ENCODE assay signal across 11 cellular contexts in genomic region chr22:28810839-28811491, GRCh38. TPM values are rescaled to one million over a fixed set of nuclear protein-coding genes. Genes with fewer than 3 reads are reported as not detected.
DNase-seq lines count a peak whose midpoint lies in the region; ATAC-seq and TF ChIP-seq lines count a peak whose summit lies in the region.
"Had no signal": no experiment of that assay in that cellular context is flagged by ENCODE, and none has a peak within 500 bp of the region (broad histone marks: within the 10 kb centered on the region; RNA-seq: fewer than 3 reads in every experiment).

No MANE protein-coding gene starts in this region.

- peak overlapping the region; percentile 33 for H3K4me3 ChIP-seq in Jurkat, Clone E6-1 (ENCODE audit: low read length)
- H3K4me3 ChIP-seq in spleen = peak overlapping the region in 6 of 8 donors; percentile 7 to 53 (median 20)
- no peak overlapping the region for H3K4me3 ChIP-seq in smooth muscle cell

- H2AFZ ChIP-seq in smooth muscle cell (ENCODE audit: low read depth) = no peak overlapping the region

- ATAC-seq in effector memory CD8-positive, alpha-beta T cell (replicated peaks) = peak; percentile 44

- no peaks in the 10 kb centered on the region for H3K27me3 ChIP-seq in spleen (replicated peaks in 1 of 7)
- H3K27me3 ChIP-seq in smooth muscle cell (ENCODE audit: low read depth) = no peaks in the 10 kb centered on the region

- H3K27ac ChIP-seq in spleen (peak overlapping the region; percentile 59 to 88 (median 84)), smooth muscle cell (ENCODE audit: low read depth) (no peak overlapping the region)

- no peak overlapping the region for H3K4me2 ChIP-seq in smooth muscle cell

- TF ChIP-seq CTCF in spleen (IDR thresholded peaks at IDR 0.05 in 8 of 11, conservative IDR thresholded peaks at IDR 0.05 in 3 of 11) (no peak), smooth muscle cell (IDR thresholded peaks at IDR 0.05; ENCODE audit: borderline replicate concordance, insufficient read depth, poor library complexity, severe bottlenecking) (no peak)

- DNase-seq in Jurkat, Clone E6-1 (ENCODE audit: low read depth, low spot score) = peak; percentile 91
- DNase-seq in T-helper 2 cell treated with Interferon-gamma antibody and Interleukin-4, amounts not matched to agents 5 μg/mL and 100 μg/mL, for 36 hours (ENCODE audit: low spot score) = peak; percentile 55
- DNase-seq in effector memory CD8-positive, alpha-beta T cell = peak in 2 of 3 experiments; percentile 21 to 26
- DNase-seq in spleen (peak; percentile 66), smooth muscle cell (lab: John Stamatoyannopoulos, UW; ENCODE audit: unreplicated experiment) (no peak), NCI-H2107 treated with DMSO at 0.1 percent for 48 hours (lab: John Stamatoyannopoulos, UW; ENCODE audit: unreplicated experiment) (no peak), NCI-H128 (lab: John Stamatoyannopoulos, UW; ENCODE audit: unreplicated experiment) (no peak), erythroblast (lab: John Stamatoyannopoulos, UW) (no peak)
- DNase-seq: foreskin melanocyte, NCI-H774 had no signal

- H3K27ac Mint-ChIP-seq in T-helper 2 cell treated with Interferon-gamma antibody and Interleukin-4, amounts not matched to agents 5 μg/mL and 100 μg/mL, for 36 hours = peak overlapping the region; percentile 94
- H3K27ac Mint-ChIP-seq in effector memory CD8-positive, alpha-beta T cell = peak overlapping the region; percentile 49 to 65

- no peak for TF ChIP-seq POLR2A in spleen (IDR thresholded peaks at IDR 0.05)
- TF ChIP-seq POLR2A in erythroblast (IDR thresholded peaks at IDR 0.05; ENCODE audit: low read length) = no peak

- H3K9me3 Mint-ChIP-seq in T-helper 2 cell treated with Interferon-gamma antibody and Interleukin-4, amounts not matched to agents 5 μg/mL and 100 μg/mL, for 36 hours = no peaks in the 10 kb centered on the region
- no peaks in the 10 kb centered on the region for H3K9me3 Mint-ChIP-seq in effector memory CD8-positive, alpha-beta T cell

- H3K9me3 ChIP-seq in spleen (no peaks in the 10 kb centered on the region), smooth muscle cell (replicated peaks; ENCODE audit: low read depth) (no peaks in the 10 kb centered on the region)

- no peak overlapping the region for H3K9ac ChIP-seq in smooth muscle cell (ENCODE audit: low read depth)

- intact Hi-C loops in spleen (cut with DNase I; ENCODE audit: low total_unique reads) = no loop called here

- H3K36me3 Mint-ChIP-seq in T-helper 2 cell treated with Interferon-gamma antibody and Interleukin-4, amounts not matched to agents 5 μg/mL and 100 μg/mL, for 36 hours (ENCODE audit: low read depth) = peaks cover 58% of the 10 kb centered on the region
- peaks cover 15% of the 10 kb centered on the region for H3K36me3 Mint-ChIP-seq in effector memory CD8-positive, alpha-beta T cell (ENCODE audit: insufficient read depth)

- H3K79me2 ChIP-seq in smooth muscle cell (ENCODE audit: low read depth) = peaks cover 4% of the 10 kb centered on the region

- peaks cover 35 to 82% (median 59%) of the 10 kb centered on the region in 6 donors for H3K4me1 ChIP-seq in spleen
- no peaks in the 10 kb centered on the region for H3K4me1 ChIP-seq in smooth muscle cell (ENCODE audit: low read depth)

- peaks cover 67% of the 10 kb centered on the region for H3K4me1 Mint-ChIP-seq in T-helper 2 cell treated with Interferon-gamma antibody and Interleukin-4, amounts not matched to agents 5 μg/mL and 100 μg/mL, for 36 hours (ENCODE audit: low read depth)
- H3K4me1 Mint-ChIP-seq in effector memory CD8-positive, alpha-beta T cell (ENCODE audit: low read depth in 2 of 2) = peaks cover 55 to 62% of the 10 kb centered on the region in 2 donors

- no peaks in the 10 kb centered on the region for H3F3A ChIP-seq in smooth muscle cell (ENCODE audit: low read depth)

- no peaks in the 10 kb centered on the region for H3K27me3 Mint-ChIP-seq in T-helper 2 cell treated with Interferon-gamma antibody and Interleukin-4, amounts not matched to agents 5 μg/mL and 100 μg/mL, for 36 hours (ENCODE audit: low read depth)
- H3K27me3 Mint-ChIP-seq in effector memory CD8-positive, alpha-beta T cell = no peaks in the 10 kb centered on the region
- H3K27me3 Mint-ChIP-seq: progenitor cell of endocrine pancreas had no signal

- H4K20me1 ChIP-seq in smooth muscle cell (ENCODE audit: low read depth) = peaks cover 32% of the 10 kb centered on the region

- peak overlapping the region; percentile 86 for H3K4me3 Mint-ChIP-seq in T-helper 2 cell treated with Interferon-gamma antibody and Interleukin-4, amounts not matched to agents 5 μg/mL and 100 μg/mL, for 36 hours
- H3K4me3 Mint-ChIP-seq in effector memory CD8-positive, alpha-beta T cell = peak overlapping the region; percentile 82 to 83

- H3K36me3 ChIP-seq in spleen = no peaks in the 10 kb centered on the region
- no peaks in the 10 kb centered on the region for H3K36me3 ChIP-seq in smooth muscle cell (ENCODE audit: low read depth)

- WGBS in spleen, 5 donors = 13 to 25% (median 15%) methylated on average over 12 of the region's 12 CpGs
- 85% methylated on average over 12 of the region's 12 CpGs for WGBS in smooth muscle cell (ENCODE audit: low lambda C conversion rate)

RNA-seq across cellular contexts. Expression of gene XBP1, which starts 10.6 kb away (rescaled TPM):
- polyA plus RNA-seq in Jurkat, Clone E6-1 (2012; ENCODE audit: insufficient read depth, insufficient read length) = 37.2 TPM
- 100 to 1,000 TPM; 136 to 703 (median 251) TPM for total RNA-seq in spleen
- polyA plus RNA-seq in spleen = 10 to 100 TPM; 26.8 to 53.8 (median 47.0) TPM
- 375 and 406 TPM in 2 replicates for total RNA-seq in smooth muscle cell
- polyA plus RNA-seq in smooth muscle cell = 317 and 381 TPM in 2 replicates

RNA-seq across cellular contexts. Expression of gene CCDC117, which starts 38.5 kb away (rescaled TPM):
- polyA plus RNA-seq in Jurkat, Clone E6-1 (2012; ENCODE audit: insufficient read depth, insufficient read length) = 28.7 TPM
- 10 to 100 TPM; 15.0 to 33.0 (median 25.3) TPM for total RNA-seq in spleen
- 10 to 100 TPM in 1 of 3 donors, 1 to 10 TPM in 2; 6.6 to 10.4 (median 9.7) TPM for polyA plus RNA-seq in spleen
- 30.8 and 32.0 TPM in 2 replicates for total RNA-seq in smooth muscle cell
- polyA plus RNA-seq in smooth muscle cell = 17.3 and 18.1 TPM in 2 replicates

Comparison
In these comparisons a context has a peak if more than half of its experiments do, and no peak if none do; other contexts are left out.
1. DNase-seq: peak in Jurkat, Clone E6-1 (single experiment), T-helper 2 cell treated with Interferon-gamma antibody and Interleukin-4, amounts not matched to agents 5 μg/mL and 100 μg/mL, for 36 hours (single experiment), effector memory CD8-positive, alpha-beta T cell (2 of 3) and spleen (single experiment); none in smooth muscle cell (single experiment), NCI-H2107 treated with DMSO at 0.1 percent for 48 hours (single experiment), NCI-H128 (single experiment) and erythroblast (0 of 2).